In the genomic region with DNA sequence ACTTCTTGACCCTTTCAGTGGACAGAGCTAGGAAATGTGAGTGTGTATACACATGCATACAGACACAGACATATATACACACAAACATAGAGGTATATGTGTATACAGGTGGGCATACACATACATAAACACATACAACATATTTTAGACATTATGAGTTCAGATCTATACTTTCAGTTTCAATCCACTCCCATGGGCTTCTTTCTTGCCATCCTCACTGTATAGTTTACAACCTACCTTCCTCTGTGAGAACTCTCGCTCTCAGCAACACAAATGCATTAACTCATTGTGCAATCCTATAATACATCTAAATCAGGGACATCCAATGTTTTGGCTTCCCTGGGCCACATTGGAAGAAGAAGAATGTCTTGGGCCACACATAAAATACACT, we compare ENCODE assay signal across 15 cellular contexts. TPM values are rescaled to one million over a fixed set of nuclear protein-coding genes. Genes with fewer than 3 reads are reported as not detected.
DNase-seq lines count a peak whose midpoint lies in the region; ATAC-seq and TF ChIP-seq lines count a peak whose summit lies in the region.
"Had no signal": no experiment of that assay in that cellular context is flagged by ENCODE, and none has a peak within 500 bp of the region (broad histone marks: within the 10 kb centered on the region; RNA-seq: fewer than 3 reads in every experiment).

No MANE protein-coding gene starts in this region.

- H2BK15ac ChIP-seq in neuronal stem cell (ENCODE audit: low read length) = no peak overlapping the region

- H3K9me3 ChIP-seq in KOPT-K1 (ENCODE audit: insufficient read depth, low read length, poor library complexity, severe bottlenecking) = no peaks in the 10 kb centered on the region
- no peaks in the 10 kb centered on the region for H3K9me3 ChIP-seq in gastrocnemius medialis
- H3K9me3 ChIP-seq in neuronal stem cell (replicated peaks in 1 of 2; ENCODE audit: control insufficient read depth in 2 of 2, insufficient read depth in 1 of 2, low read depth in 1 of 2, low read length in 2 of 2) = peaks cover 0 to 1% of the 10 kb centered on the region in 2 donors
- H3K9me3 ChIP-seq: right lobe of liver, tibial artery had no signal

- ATAC-seq in GM18867 (IDR thresholded peaks at IDR 0.05; ENCODE audit: unreplicated experiment) (peak; percentile 83), GM21526 (IDR thresholded peaks at IDR 0.05; ENCODE audit: low FRiP score, unreplicated experiment) (peak; percentile 78), HG03039 (IDR thresholded peaks at IDR 0.05; ENCODE audit: unreplicated experiment) (peak; percentile 62), gastrocnemius medialis (no peak)
- ATAC-seq: activated CD4-positive, alpha-beta T cell treated with anti-CD3 and anti-CD28 coated beads for 36 hours; esophagus mucosa; right lobe of liver had no signal

- no peak overlapping the region for H2AK5ac ChIP-seq in neuronal stem cell (ENCODE audit: low read depth, low read length)

- no peak overlapping the region for H3K9ac ChIP-seq in neuronal stem cell (ENCODE audit: low read depth, low read length, poor library complexity)

- no peak overlapping the region for H2AFZ ChIP-seq in neuronal stem cell (ENCODE audit: low read length)

- H3K36me3 ChIP-seq in KOPT-K1 (ENCODE audit: insufficient read depth, low read length) (no peaks in the 10 kb centered on the region), gastrocnemius medialis (no peaks in the 10 kb centered on the region), neuronal stem cell (replicated peaks in 1 of 2; ENCODE audit: control insufficient read depth in 2 of 2, insufficient read depth in 2 of 2, low read length in 2 of 2) (no peaks in the 10 kb centered on the region)
- H3K36me3 ChIP-seq: cardiac muscle cell, right lobe of liver, tibial artery had no signal

- H2BK12ac ChIP-seq in neuronal stem cell (ENCODE audit: low read length) = no peak overlapping the region

- no peak overlapping the region for H4K91ac ChIP-seq in neuronal stem cell (ENCODE audit: low read depth, low read length, poor library complexity)

- intact Hi-C loops in gastrocnemius medialis (cut with DNase I; ENCODE audit: low total_unique reads) = no loop called here

- no peak overlapping the region for H3K14ac ChIP-seq in neuronal stem cell (ENCODE audit: low read length)

- DNase-seq in gastrocnemius medialis (no peak), neuronal stem cell (ENCODE audit: low spot score) (no peak), HK-2 (ENCODE audit: unreplicated experiment) (no peak)
- DNase-seq in activated CD8-positive, alpha-beta memory T cell treated with anti-CD3 and anti-CD28 coated beads, Interleukin-2, amount 50 U/mL, for 48 hours = no peak
- DNase-seq: activated CD4-positive, alpha-beta T cell treated with anti-CD3 and anti-CD28 coated beads for 36 hours; right lobe of liver; tibial artery had no signal

- WGBS in neuronal stem cell (ENCODE audit: extremely low coverage in 2 of 2, insufficient read length in 2 of 2, insufficient replicate concordance in 1 of 2), 2 donors = no CpG with 5 or more reads among the region's 1 CpG

- H2BK5ac ChIP-seq in neuronal stem cell (ENCODE audit: low read length) = no peak overlapping the region

- no peaks in the 10 kb centered on the region for H3K79me1 ChIP-seq in neuronal stem cell (ENCODE audit: low read depth, low read length)

- H3K4me3 ChIP-seq in gastrocnemius medialis = no peak overlapping the region
- no peak overlapping the region for H3K4me3 ChIP-seq in neuronal stem cell (ENCODE audit: low read length in 2 of 2)
- H3K4me3 ChIP-seq: cardiac muscle cell, right lobe of liver, tibial artery had no signal

- no peak for TF ChIP-seq CTCF in gastrocnemius medialis (IDR thresholded peaks at IDR 0.05 in 4 of 5, conservative IDR thresholded peaks at IDR 0.05 in 1 of 5)

- in situ Hi-C loops in gastrocnemius medialis (cut with MboI; ENCODE audit: low sequenced_read_pairs in 4 of 4) = loop anchor here in 1 of 4 donors (25.0 kb wide), 1 partner anchor 98 kb away; no protein-coding TSS in a partner anchor

- no peak overlapping the region for H4K8ac ChIP-seq in neuronal stem cell (ENCODE audit: low read depth, low read length)

- H3K27me3 ChIP-seq in gastrocnemius medialis = no peaks in the 10 kb centered on the region
- no peaks in the 10 kb centered on the region for H3K27me3 ChIP-seq in neuronal stem cell (ENCODE audit: control insufficient read depth in 3 of 3, insufficient read depth in 3 of 3, low read depth in 1 of 3, low read length in 3 of 3)
- H3K27me3 ChIP-seq: cardiac muscle cell, right lobe of liver, tibial artery had no signal

- H3K4me1 ChIP-seq in gastrocnemius medialis (no peaks in the 10 kb centered on the region), neuronal stem cell (ENCODE audit: control insufficient read depth in 2 of 2, insufficient read depth in 1 of 2, low read depth in 1 of 2, low read length in 2 of 2) (no peaks in the 10 kb centered on the region)
- H3K4me1 ChIP-seq: right lobe of liver had no signal

- H3K4me2 ChIP-seq in neuronal stem cell (ENCODE audit: insufficient read depth, low read length, poor library complexity, severe bottlenecking) = no peak overlapping the region

- H3K27ac ChIP-seq in KOPT-K1 (ENCODE audit: low read depth, low read length, poor library complexity, severe bottlenecking) (peak overlapping the region; percentile 37), gastrocnemius medialis (no peak overlapping the region), neuronal stem cell (replicated peaks; ENCODE audit: low read length) (no peak overlapping the region)
- H3K27ac ChIP-seq: C4-2B, cardiac muscle cell, HL-60, right lobe of liver, tibial artery had no signal

- no peak overlapping the region for H3K23ac ChIP-seq in neuronal stem cell (ENCODE audit: low read depth, low read length, poor library complexity)

- H3K18ac ChIP-seq in neuronal stem cell (ENCODE audit: low read length) = no peak overlapping the region

- TF ChIP-seq POLR2A in gastrocnemius medialis (IDR thresholded peaks at IDR 0.05) = no peak

- H3K4ac ChIP-seq in neuronal stem cell (ENCODE audit: low read length) = no peak overlapping the region

- no peak overlapping the region for H2BK120ac ChIP-seq in neuronal stem cell (ENCODE audit: low read depth, low read length)

RNA-seq across cellular contexts. Expression of gene SCEL, which starts 21.2 kb away (rescaled TPM):
- total RNA-seq in gastrocnemius medialis = not detected
- not detected for polyA plus RNA-seq in neuronal stem cell (2013, experiment 1 of 2)
- not detected for polyA plus RNA-seq in neuronal stem cell (2013, experiment 2 of 2)
- total RNA-seq: activated CD4-positive, alpha-beta T cell treated with anti-CD3 and anti-CD28 coated beads for 36 hours; cardiac muscle cell; right lobe of liver had no signal
- polyA plus RNA-seq: cardiac muscle cell had no signal

Comparison
In these comparisons a context has a peak if more than half of its experiments do, and no peak if none do; other contexts are left out.
1. ATAC-seq: peak in GM18867 (single experiment), GM21526 (single experiment) and HG03039 (single experiment); none in gastrocnemius medialis (0 of 2).